33 cellular contexts compared by ENCODE assay signal in genomic region chr10:125536236-125536635, GRCh38.
"Had no signal": no experiment of that assay in that cellular context is flagged by ENCODE, and none has a peak within 500 bp of the region (broad histone marks: within the 10 kb centered on the region; RNA-seq: fewer than 3 reads in every experiment).

No MANE protein-coding gene starts in this region.

- DNase-seq: Karpas-422, Kasumi-1, MG63, MM.1S, MV-4-11, NCI-H1048, NCI-H1092, NCI-H1092 treated with DMSO at 0.1 percent for 48 hours, NCI-H1105, NCI-H1105 treated with DMSO at 0.1 percent for 48 hours, NCI-H1417, NCI-H1417 treated with DMSO at 0.1 percent for 48 hours, NCI-H1436, NCI-H1436 treated with DMSO at 0.1 percent for 48 hours, NCI-H146, NCI-H1694, NCI-H1694 treated with DMSO at 0.1 percent for 48 hours, NCI-H187, NCI-H187 treated with DMSO at 0.1 percent for 48 hours, NCI-H1930, NCI-H2029, NCI-H2029 treated with DMSO at 0.1 percent for 48 hours, NCI-H2081, NCI-H2081 treated with DMSO at 0.1 percent for 48 hours, NCI-H2107, NCI-H2171, NCI-H2171 treated with DMSO at 0.1 percent for 48 hours, NCI-H2227 treated with DMSO at 0.1 percent for 48 hours, NCI-H226, NCI-H446, NCI-H446 treated with DMSO at 0.1 percent for 48 hours, NCI-H510A, NCI-H510A treated with DMSO at 0.1 percent for 48 hours had no signal

- H3K9me3 ChIP-seq: MG63 had no signal

- H3K36me3 ChIP-seq: MG63 had no signal

- H3K27me3 ChIP-seq: MG63 had no signal

- H3K4me3 ChIP-seq: MG63 had no signal
